ENCODE assay signal across 27 cellular contexts in genomic region chr16:83723901-83724300, GRCh38.
"Had no signal": no experiment of that assay in that cellular context is flagged by ENCODE, and none has a peak within 500 bp of the region (broad histone marks: within the 10 kb centered on the region; RNA-seq: fewer than 3 reads in every experiment).

No MANE protein-coding gene starts in this region.

- H3K4me1 ChIP-seq: colonic mucosa, esophagus squamous epithelium, lower lobe of right lung had no signal

- FAIRE-seq: endometrium, islet of Langerhans, keratinocyte had no signal

- H3K4me3 Mint-ChIP-seq: dendritic cell treated with granulocyte-macrophage colony-stimulating factor and Interleukin-4, amounts not matched to agents 40 ng/mL and 50 ng/mL, for 4 days; effector memory CD8-positive, alpha-beta T cell; endodermal cell; mesothelial cell of epicardium had no signal

- H3K36me3 ChIP-seq: colonic mucosa, esophagus squamous epithelium, gastrocnemius medialis, heart right ventricle, left lung, lower lobe of right lung had no signal

- H3K4me3 ChIP-seq: colonic mucosa, esophagus squamous epithelium, gastrocnemius medialis, heart right ventricle, left lung, lower lobe of right lung, mucosa of descending colon had no signal

- H3K27ac Mint-ChIP-seq: dendritic cell treated with granulocyte-macrophage colony-stimulating factor and Interleukin-4, amounts not matched to agents 40 ng/mL and 50 ng/mL, for 4 days; effector memory CD8-positive, alpha-beta T cell; endodermal cell; mesothelial cell of epicardium had no signal

- DNase-seq: colonic mucosa; cortex of kidney; effector CD8-positive, alpha-beta T cell; effector memory CD8-positive, alpha-beta T cell; endodermal cell; erythroblast; esophagus squamous epithelium; foreskin fibroblast; foreskin melanocyte; glutamatergic neuron; head of caudate nucleus; heart right ventricle; hippocampal formation; left cardiac atrium; left lung; left ventricle myocardium superior; lower lobe of right lung; mesenchymal stem cell; mucosa of descending colon had no signal

- H3K36me3 Mint-ChIP-seq: mesothelial cell of epicardium had no signal

- H3K27ac ChIP-seq: colonic mucosa, epithelial cell of prostate, esophagus squamous epithelium, heart right ventricle, left lung, lower lobe of right lung had no signal

- H3K27me3 Mint-ChIP-seq: dendritic cell treated with granulocyte-macrophage colony-stimulating factor and Interleukin-4, amounts not matched to agents 40 ng/mL and 50 ng/mL, for 4 days had no signal

- H3K27me3 ChIP-seq: colonic mucosa, esophagus squamous epithelium, gastrocnemius medialis, heart right ventricle, left lung had no signal

- H3K4me1 Mint-ChIP-seq: endodermal cell had no signal

- ATAC-seq: effector memory CD8-positive, alpha-beta T cell; esophagus mucosa; heart right ventricle; left cardiac atrium; left lung; left ventricle myocardium superior; lower lobe of right lung; mucosa of descending colon had no signal

- H3K9me3 Mint-ChIP-seq: dendritic cell treated with granulocyte-macrophage colony-stimulating factor and Interleukin-4, amounts not matched to agents 40 ng/mL and 50 ng/mL, for 4 days; endodermal cell had no signal

- H3K9me3 ChIP-seq: colonic mucosa, esophagus squamous epithelium, gastrocnemius medialis, heart right ventricle, left lung, lower lobe of right lung, mucosa of descending colon had no signal
